Comparison of ENCODE assay signal across 21 cellular contexts in the genomic region with DNA sequence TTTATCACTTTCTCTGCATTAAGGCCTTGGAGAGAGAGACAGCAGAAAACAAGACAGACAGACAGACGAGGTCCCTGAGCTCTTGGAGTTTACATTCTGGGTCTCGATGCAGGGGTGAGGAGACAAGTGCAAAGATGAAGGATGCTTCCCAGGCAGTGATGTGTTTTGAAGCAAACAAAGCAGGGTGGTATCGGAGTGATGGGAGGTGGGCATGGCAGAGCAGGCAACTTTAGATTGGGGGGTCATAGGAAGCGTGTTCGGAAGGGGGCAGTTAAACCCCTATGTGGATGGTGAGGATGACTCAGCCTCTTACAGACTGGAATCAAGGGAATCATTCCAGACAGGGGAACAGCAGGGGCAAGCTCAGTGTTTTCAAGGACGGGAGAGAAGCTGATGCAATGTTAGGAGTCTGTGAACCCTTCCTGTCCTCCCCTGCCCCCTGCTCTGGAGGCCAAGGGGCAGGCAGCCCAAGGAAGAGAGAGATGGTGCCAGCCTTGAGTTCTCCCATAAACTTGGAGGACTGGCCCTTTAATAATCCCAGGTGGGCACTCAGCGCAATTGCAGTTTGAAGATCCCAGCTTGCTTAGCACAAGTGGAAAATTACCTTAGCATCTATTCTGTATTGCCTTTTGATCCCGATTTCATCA.
A peak's percentile ranks its signal among the peaks of the same experiment; 100 is the strongest.
DNase-seq lines count a peak whose midpoint lies in the region; ATAC-seq and TF ChIP-seq lines count a peak whose summit lies in the region.
"Had no signal": no experiment of that assay in that cellular context is flagged by ENCODE, and none has a peak within 500 bp of the region (broad histone marks: within the 10 kb centered on the region; RNA-seq: fewer than 3 reads in every experiment).

No MANE protein-coding gene starts in this region.

- no peaks in the 10 kb centered on the region for H4K20me1 ChIP-seq in SK-N-SH (ENCODE audit: insufficient read depth)

- no peaks in the 10 kb centered on the region for H3K27me3 ChIP-seq in cardiac muscle cell
- peaks cover 13% of the 10 kb centered on the region; the same call in 1 of the 2 replicates for H3K27me3 ChIP-seq in SK-N-SH (ENCODE audit: insufficient read depth)

- H3K36me3 Mint-ChIP-seq in type B pancreatic cell = no peaks in the 10 kb centered on the region
- H3K36me3 Mint-ChIP-seq: CD4-positive, CD25-positive, alpha-beta regulatory T cell; memory B cell; natural killer cell had no signal

- CTCF ChIA-PET in SK-N-SH (lab: Yijun Ruan, JAX) = interaction anchor here (0.9 to 2.2 kb wide), 3 partner anchors 10 to 286 kb away, joined by 3 to 9 read pairs (median 4); no protein-coding TSS in a partner anchor

- WGBS in SK-N-SH (ENCODE audit: low lambda C conversion rate) = 50% methylated on average over 8 of the region's 8 CpGs

- H3K27ac Mint-ChIP-seq in type B pancreatic cell = no peak overlapping the region
- H3K27ac Mint-ChIP-seq: activated T-helper 2 cell treated with anti-CD3 and anti-CD28 coated beads, Interferon-gamma antibody, Interleukin-2, Interleukin-4, amounts not matched to agents 10 μg/mL and 5 μg/mL and 100 μg/mL, durations not matched to agents 14 hours and 24 hours and 36 hours; CD4-positive, CD25-positive, alpha-beta regulatory T cell; memory B cell; natural killer cell had no signal

- H3K4me2 ChIP-seq in SK-N-SH = no peak overlapping the region
- H3K4me2 ChIP-seq: KMS-11 had no signal

- TF ChIP-seq EP300 in SK-N-SH (IDR thresholded peaks at IDR 0.05; ENCODE audit: borderline replicate concordance in 1 of 2, low read depth in 1 of 2, low read length in 1 of 2) = no peak

- H3K4me1 ChIP-seq in cardiac muscle cell (ENCODE audit: low read depth) (no peaks in the 10 kb centered on the region), SK-N-SH (ENCODE audit: control insufficient read depth in 1 of 2, insufficient read depth in 2 of 2, low read depth in 1 of 2, low read length in 1 of 2) (no peaks in the 10 kb centered on the region; a peak in 1 of 4 replicates)
- H3K4me1 ChIP-seq: psoas muscle, suprapubic skin had no signal

- DNase-seq in cardiac muscle cell (ENCODE audit: low read depth in 1 of 2, low spot score in 1 of 2) (no peak), Right ventricle myocardium superior (no peak), SK-N-SH (no peak), mesenteric fat pad (ENCODE audit: low spot score) (peak; percentile 28), type B pancreatic cell (ENCODE audit: extremely low spot score, unreplicated experiment) (no peak), activated T-cell treated with anti-CD3 and anti-CD28 coated beads for 4 hours (no peak), SIG-M5 treated with dmso at 0.1 percent for 504 hours (lab: John Stamatoyannopoulos, UW; ENCODE audit: unreplicated experiment) (no peak)
- DNase-seq: CD4-positive, CD25-positive, alpha-beta regulatory T cell; DMS79; erythroblast; foreskin melanocyte; kidney glomerular epithelial cell; natural killer cell; NCI-H2107; psoas muscle; stimulated activated CD4-positive, alpha-beta T cell treated with anti-CD3 and anti-CD28 coated beads, Interleukin-12 subunit alpha, Interleukin-12 subunit beta, amount 100 ng/mL, for 4 hours had no signal

- H3K27ac ChIP-seq in cardiac muscle cell (no peak overlapping the region), SK-N-SH (ENCODE audit: low read depth in 2 of 2, low read length in 1 of 2) (no peak overlapping the region)
- H3K27ac ChIP-seq: KMS-11, psoas muscle, suprapubic skin had no signal

- H3K9ac ChIP-seq in SK-N-SH = no peak overlapping the region
- H3K9ac ChIP-seq: KMS-11 had no signal

- peaks cover 24% of the 10 kb centered on the region for H3K27me3 Mint-ChIP-seq in type B pancreatic cell

- H3K9me3 ChIP-seq in cardiac muscle cell (ENCODE audit: low read depth) (no peaks in the 10 kb centered on the region), SK-N-SH (no peaks in the 10 kb centered on the region)
- H3K9me3 ChIP-seq: psoas muscle, suprapubic skin had no signal

- no peaks in the 10 kb centered on the region for H3K36me3 ChIP-seq in cardiac muscle cell
- H3K36me3 ChIP-seq in SK-N-SH (replicated peaks in 1 of 2; ENCODE audit: control insufficient read depth in 1 of 2, insufficient read depth in 2 of 2, low read length in 1 of 2) = no peaks in the 10 kb centered on the region
- H3K36me3 ChIP-seq: suprapubic skin had no signal

- no peaks in the 10 kb centered on the region for H3K9me2 ChIP-seq in SK-N-SH

- no peaks in the 10 kb centered on the region for H3K9me3 Mint-ChIP-seq in type B pancreatic cell
- H3K9me3 Mint-ChIP-seq: activated T-helper 2 cell treated with anti-CD3 and anti-CD28 coated beads, Interferon-gamma antibody, Interleukin-2, Interleukin-4, amounts not matched to agents 10 μg/mL and 5 μg/mL and 100 μg/mL, durations not matched to agents 14 hours and 24 hours and 36 hours; memory B cell; natural killer cell had no signal

- ATAC-seq in Right ventricle myocardium superior (ENCODE audit: poor library complexity) = no peak
- ATAC-seq in GM21576 (IDR thresholded peaks at IDR 0.05; ENCODE audit: unreplicated experiment) = no peak
- ATAC-seq: natural killer cell, psoas muscle had no signal

- H3K4me3 ChIP-seq in cardiac muscle cell = no peak overlapping the region
- no peak overlapping the region for H3K4me3 ChIP-seq in SK-N-SH (ENCODE audit: low read depth in 2 of 2, low read length in 1 of 2)
- H3K4me3 ChIP-seq: psoas muscle, suprapubic skin had no signal

- intact Hi-C loops in Right ventricle myocardium superior (cut with DNase I) = no loop called here

- POLR2A ChIA-PET in SK-N-SH (lab: Yijun Ruan, JAX) = no interaction called here

- peak; percentile 7 for TF ChIP-seq CTCF in cardiac muscle cell (IDR thresholded peaks at IDR 0.05; ENCODE audit: low read depth, low read length)
- peak; percentile 25; the same call in 1 of the 2 replicates for TF ChIP-seq CTCF in SK-N-SH (IDR thresholded peaks at IDR 0.05)
- peak; percentile 53 for TF ChIP-seq CTCF in type B pancreatic cell (conservative IDR thresholded peaks at IDR 0.05)

- peaks cover 13% of the 10 kb centered on the region for H3K4me1 Mint-ChIP-seq in type B pancreatic cell (ENCODE audit: unreplicated experiment)
- H3K4me1 Mint-ChIP-seq: CD4-positive, CD25-positive, alpha-beta regulatory T cell; memory B cell; natural killer cell had no signal

- no peak for TF ChIP-seq RAD21 in SK-N-SH (IDR thresholded peaks at IDR 0.05; ENCODE audit: low read length)

- H3K4me3 Mint-ChIP-seq in type B pancreatic cell = no peak overlapping the region
- H3K4me3 Mint-ChIP-seq: CD4-positive, CD25-positive, alpha-beta regulatory T cell; memory B cell; natural killer cell had no signal

- H3F3A ChIP-seq in SK-N-SH (replicated peaks; ENCODE audit: insufficient read depth) = no peaks in the 10 kb centered on the region

- no peak overlapping the region for H2AFZ ChIP-seq in SK-N-SH (ENCODE audit: low read depth)

- H3K79me2 ChIP-seq in SK-N-SH (ENCODE audit: insufficient read depth) = no peaks in the 10 kb centered on the region

TF ChIP-seq in SK-N-SH, 30 proteins besides CTCF, POLR2A, EP300 and RAD21:
- TF ChIP-seq GABPA (IDR thresholded peaks at IDR 0.05; ENCODE audit: low read depth) (no peak), REST (IDR thresholded peaks at IDR 0.05; ENCODE audit: low read depth, low read length) (no peak), YY1 (IDR thresholded peaks at IDR 0.05; ENCODE audit: low read depth) (no peak), RFX5 (IDR thresholded peaks at IDR 0.05; ENCODE audit: low read length) (no peak), GATA2 (CRISPR knock-in tag; IDR thresholded peaks at IDR 0.05) (no peak), JUND (IDR thresholded peaks at IDR 0.05) (no peak), FOXM1 (IDR thresholded peaks at IDR 0.05; ENCODE audit: low read depth) (no peak), SIN3A (IDR thresholded peaks at IDR 0.05; ENCODE audit: borderline replicate concordance, low read depth, low read length) (no peak), FOSL2 (IDR thresholded peaks at IDR 0.05; ENCODE audit: borderline replicate concordance, low read depth) (no peak)
- TF ChIP-seq, protein P1, sequence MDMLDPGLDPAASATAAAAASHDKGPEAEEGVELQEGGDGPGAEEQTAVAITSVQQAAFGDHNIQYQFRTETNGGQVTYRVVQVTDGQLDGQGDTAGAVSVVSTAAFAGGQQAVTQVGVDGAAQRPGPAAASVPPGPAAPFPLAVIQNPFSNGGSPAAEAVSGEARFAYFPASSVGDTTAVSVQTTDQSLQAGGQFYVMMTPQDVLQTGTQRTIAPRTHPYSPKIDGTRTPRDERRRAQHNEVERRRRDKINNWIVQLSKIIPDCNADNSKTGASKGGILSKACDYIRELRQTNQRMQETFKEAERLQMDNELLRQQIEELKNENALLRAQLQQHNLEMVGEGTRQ (IDR thresholded peaks at IDR 0.05; ENCODE audit: borderline replicate concordance, low read depth, low read length) = no peak
